10 cellular contexts compared by ENCODE assay signal in genomic region chr4:26826721-26827120, GRCh38. TPM values are rescaled to one million over a fixed set of nuclear protein-coding genes. Genes with fewer than 3 reads are reported as not detected.
DNase-seq lines count a peak whose midpoint lies in the region; ATAC-seq and TF ChIP-seq lines count a peak whose summit lies in the region.
"Had no signal": no experiment of that assay in that cellular context is flagged by ENCODE, and none has a peak within 500 bp of the region (broad histone marks: within the 10 kb centered on the region; RNA-seq: fewer than 3 reads in every experiment).

No MANE protein-coding gene starts in this region.

- no peaks in the 10 kb centered on the region for H3K27me3 ChIP-seq in breast epithelium
- no peaks in the 10 kb centered on the region for H3K27me3 ChIP-seq in WERI-Rb-1 (ENCODE audit: insufficient read depth, low read depth, severe bottlenecking)
- no peaks in the 10 kb centered on the region for H3K27me3 ChIP-seq in hepatocyte

- H3K27ac ChIP-seq in OCI-LY7 (ENCODE audit: low read depth, low read length, poor library complexity, severe bottlenecking), result peak overlapping the region; percentile 98
- H3K27ac ChIP-seq in breast epithelium, result peak overlapping the region in 1 of 2 donors; percentile 14
- no peak overlapping the region for H3K27ac ChIP-seq in WERI-Rb-1
- H3K27ac ChIP-seq in hepatocyte, result no peak overlapping the region

- peak overlapping the region; percentile 89 to 98 (median 96) for H3K27ac Mint-ChIP-seq in naive B cell
- H3K27ac Mint-ChIP-seq: activated naive CD8-positive, alpha-beta T cell treated with anti-CD3 and anti-CD28 coated beads, Interleukin-2, amount 10 ng/mL, durations not matched to agents 7 days and 5 days had no signal

- H3K36me3 ChIP-seq in OCI-LY7 (ENCODE audit: insufficient read depth, low read length) (peaks cover 29% of the 10 kb centered on the region), breast epithelium (no peaks in the 10 kb centered on the region), WERI-Rb-1 (no peaks in the 10 kb centered on the region), hepatocyte (replicated peaks; ENCODE audit: insufficient read depth, low read depth) (no peaks in the 10 kb centered on the region)

- 61% methylated on average over 9 of the region's 9 CpGs for WGBS in hepatocyte (ENCODE audit: low lambda C conversion rate, missing lambda C conversion rate)

- H3K4me2 ChIP-seq in OCI-LY7 (ENCODE audit: low read length) (peak overlapping the region; percentile 63), hepatocyte (no peak overlapping the region)

- H2AFZ ChIP-seq in OCI-LY7 (ENCODE audit: low read length), result peak overlapping the region; percentile 5; the same call in 1 of the 2 replicates
- H2AFZ ChIP-seq in hepatocyte, result no peak overlapping the region

- H3K27me3 Mint-ChIP-seq in naive B cell, result peaks cover 13 to 27% (median 22%) of the 10 kb centered on the region in 3 donors
- H3K27me3 Mint-ChIP-seq in activated T-cell treated with anti-CD3 and anti-CD28 coated beads, Interleukin-2, amount 50 U/mL, for 4 hours (ENCODE audit: low read depth), result no peaks in the 10 kb centered on the region
- H3K27me3 Mint-ChIP-seq: activated naive CD8-positive, alpha-beta T cell treated with anti-CD3 and anti-CD28 coated beads, Interleukin-2, amount 10 ng/mL, durations not matched to agents 7 days and 5 days had no signal

- H3K4me3 Mint-ChIP-seq in naive B cell, result peak overlapping the region; percentile 37 to 86 (median 66)
- H3K4me3 Mint-ChIP-seq in activated T-cell treated with anti-CD3 and anti-CD28 coated beads, Interleukin-2, amount 50 U/mL, for 4 hours, result no peak overlapping the region
- H3K4me3 Mint-ChIP-seq: activated naive CD8-positive, alpha-beta T cell treated with anti-CD3 and anti-CD28 coated beads, Interleukin-2, amount 10 ng/mL, durations not matched to agents 7 days and 5 days had no signal

- TF ChIP-seq POLR2A in breast epithelium (IDR thresholded peaks at IDR 0.05), result no peak

- peaks cover 0 to 8% of the 10 kb centered on the region in 2 donors for H3K36me3 Mint-ChIP-seq in naive B cell
- peaks cover 3% of the 10 kb centered on the region for H3K36me3 Mint-ChIP-seq in activated T-cell treated with anti-CD3 and anti-CD28 coated beads, Interleukin-2, amount 50 U/mL, for 4 hours (ENCODE audit: insufficient read depth)

- POLR2A ChIA-PET in OCI-LY7 (lab: Charles Lee), result interaction anchor here (0.6 to 14.4 kb wide), 14 partner anchors 14 to 957 kb away, joined by 3 to 440 read pairs (median 12); partner anchors contain the start of gene STIM2

- peaks cover 17% of the 10 kb centered on the region; the same call in 1 of the 2 replicates for H3K79me2 ChIP-seq in OCI-LY7 (ENCODE audit: insufficient read depth, low read depth, low read length)
- H3K79me2 ChIP-seq in hepatocyte, result no peaks in the 10 kb centered on the region

- intact Hi-C loops in OCI-LY7 (cut with micrococcal nuclease; ENCODE audit: unreplicated experiment) (loop anchor here (1.0 to 5.0 kb wide), 6 partner anchors 34 to 964 kb away; partner anchors contain the start of genes RBPJ, SEL1L3 and STIM2), breast epithelium (cut with DNase I; ENCODE audit: low total_unique reads) (no loop called here)

- H3K9me2 ChIP-seq in OCI-LY7 (ENCODE audit: insufficient read depth, low read length) (no peaks in the 10 kb centered on the region), hepatocyte (replicated peaks; ENCODE audit: insufficient read depth) (no peaks in the 10 kb centered on the region)

- BruUV-seq in OCI-LY7 (replicated peaks; lab: Mats Ljungman, UMichigan), result no TSS peak

- peaks cover 52 to 96% (median 79%) of the 10 kb centered on the region in 3 donors for H3K4me1 Mint-ChIP-seq in naive B cell
- H3K4me1 Mint-ChIP-seq in activated T-cell treated with anti-CD3 and anti-CD28 coated beads, Interleukin-2, amount 50 U/mL, for 4 hours (ENCODE audit: low read depth), result peaks cover 21% of the 10 kb centered on the region

- CTCF ChIA-PET in OCI-LY7 (lab: Charles Lee; ENCODE audit: unreplicated experiment), result interaction anchor here (0.5 to 1.9 kb wide), 2 partner anchors 12 to 38 kb away, joined by 3 to 4 read pairs; no protein-coding TSS in a partner anchor

- peak; percentile 86 for ATAC-seq in GM18858 (IDR thresholded peaks at IDR 0.05; ENCODE audit: unreplicated experiment)
- ATAC-seq in HG02852 (IDR thresholded peaks at IDR 0.05; ENCODE audit: unreplicated experiment), result peak; percentile 79
- ATAC-seq in naive B cell (ENCODE audit: low read depth in 2 of 2), result peak; percentile 85
- ATAC-seq in activated T-cell treated with anti-CD3 and anti-CD28 coated beads, Interleukin-2, amount 50 U/mL, for 4 hours, result no peak
- ATAC-seq: HCT116 had no signal

- H3K9me3 ChIP-seq in OCI-LY7 (ENCODE audit: low read length) (peaks cover 34% of the 10 kb centered on the region), breast epithelium (peaks cover 0 to 7% of the 10 kb centered on the region in 2 donors), WERI-Rb-1 (ENCODE audit: severe bottlenecking) (peaks cover 5% of the 10 kb centered on the region), hepatocyte (ENCODE audit: low read depth) (no peaks in the 10 kb centered on the region)

- H4K20me1 ChIP-seq in OCI-LY7 (ENCODE audit: insufficient read depth, low read length) (no peaks in the 10 kb centered on the region), hepatocyte (ENCODE audit: insufficient read depth, poor library complexity, severe bottlenecking) (no peaks in the 10 kb centered on the region)

- DNase-seq in OCI-LY7 (ENCODE audit: low spot score) (peak; percentile 96), naive B cell (peak; percentile 89), breast epithelium (ENCODE audit: low spot score in 2 of 2) (no peak), WERI-Rb-1 (no peak), hepatocyte (ENCODE audit: low spot score) (no peak)
- no peak for DNase-seq in activated T-cell treated with anti-CD3 and anti-CD28 coated beads, Interleukin-2, amount 50 U/mL, for 4 hours
- DNase-seq: activated naive CD8-positive, alpha-beta T cell treated with anti-CD3 and anti-CD28 coated beads, Interleukin-2, amount 10 ng/mL, durations not matched to agents 7 days and 5 days had no signal

- H3K4me1 ChIP-seq in OCI-LY7 (ENCODE audit: insufficient read depth, low read length, poor library complexity, severe bottlenecking) (peaks cover 82% of the 10 kb centered on the region), breast epithelium (no peaks in the 10 kb centered on the region), hepatocyte (ENCODE audit: insufficient read depth) (no peaks in the 10 kb centered on the region)

- H3K4me3 ChIP-seq in OCI-LY7 (ENCODE audit: low read depth, low read length, poor library complexity, severe bottlenecking) (peak overlapping the region; percentile 41), breast epithelium (no peak overlapping the region), WERI-Rb-1 (ENCODE audit: low read depth, low read length) (no peak overlapping the region), hepatocyte (no peak overlapping the region)

- peaks cover 5 to 15% (median 9%) of the 10 kb centered on the region in 7 donors for H3K9me3 Mint-ChIP-seq in naive B cell
- peaks cover 8% of the 10 kb centered on the region for H3K9me3 Mint-ChIP-seq in activated T-cell treated with anti-CD3 and anti-CD28 coated beads, Interleukin-2, amount 50 U/mL, for 4 hours

- TF ChIP-seq CTCF in OCI-LY7 (conservative IDR thresholded peaks at IDR 0.05; ENCODE audit: low read length), result no peak
- TF ChIP-seq CTCF in breast epithelium (IDR thresholded peaks at IDR 0.05), result no peak
- TF ChIP-seq CTCF in WERI-Rb-1 (IDR thresholded peaks at IDR 0.05; ENCODE audit: low read depth, low read length), result no peak
- no peak for TF ChIP-seq CTCF in hepatocyte (IDR thresholded peaks at IDR 0.05; ENCODE audit: poor library complexity)

RNA-seq across cellular contexts. Expression of gene STIM2, which starts 33.9 kb away (rescaled TPM):
- total RNA-seq in OCI-LY7 (2014; rRNA removed; shearing (Covaris generic)), result 108 and 122 TPM in 2 replicates
- total RNA-seq in OCI-LY7 (2022), result 309 and 368 TPM in 2 replicates
- polyA plus RNA-seq in naive B cell (ENCODE audit: low read depth in 6 of 6), result 10 to 100 TPM; 35.5 to 63.2 (median 46.0) TPM
- 10 to 100 TPM; 12.0 to 24.7 (median 23.3) TPM for total RNA-seq in breast epithelium
- total RNA-seq in activated T-cell treated with anti-CD3 and anti-CD28 coated beads, Interleukin-2, amount 50 U/mL, for 4 hours, result 10 to 100 TPM; 26.9 to 30.7 (median 29.8) TPM
- total RNA-seq in hepatocyte, result 16.5 and 17.0 TPM in 2 replicates
- polyA plus RNA-seq in hepatocyte, result 12.2 and 13.2 TPM in 2 replicates

Comparison
In these comparisons a context has a peak if more than half of its experiments do, and no peak if none do; other contexts are left out.
1. ATAC-seq: peak in GM18858 (single experiment), HG02852 (single experiment) and naive B cell (2 of 2); none in activated T-cell treated with anti-CD3 and anti-CD28 coated beads, Interleukin-2, amount 50 U/mL, for 4 hours (0 of 2).
2. DNase-seq: peak in OCI-LY7 (single experiment) and naive B cell (single experiment); none in breast epithelium (0 of 2), activated T-cell treated with anti-CD3 and anti-CD28 coated beads, Interleukin-2, amount 50 U/mL, for 4 hours (single experiment), WERI-Rb-1 (single experiment) and hepatocyte (single experiment).